In genomic region chr9:122948313-122948712, GRCh38 we compare ENCODE assay signal across 13 cellular contexts. TPM values are rescaled to one million over a fixed set of nuclear protein-coding genes. Genes with fewer than 3 reads are reported as not detected.
DNase-seq lines count a peak whose midpoint lies in the region; ATAC-seq and TF ChIP-seq lines count a peak whose summit lies in the region.
"Had no signal": no experiment of that assay in that cellular context is flagged by ENCODE, and none has a peak within 500 bp of the region (broad histone marks: within the 10 kb centered on the region; RNA-seq: fewer than 3 reads in every experiment).

No MANE protein-coding gene starts in this region.

- CTCF ChIA-PET in activated CD8-positive, alpha-beta memory T cell treated with anti-CD3 and anti-CD28 coated beads, Interleukin-2, amount 10 ng/mL, durations not matched to agents 7 days and 5 days (lab: Charles Lee): interaction anchor here (1.2 to 1.9 kb wide), 2 partner anchors 43 to 44 kb away, joined by 3 to 7 read pairs; no protein-coding TSS in a partner anchor

- peak; percentile 78 for ATAC-seq in activated CD8-positive, alpha-beta memory T cell treated with anti-CD3 and anti-CD28 coated beads, Interleukin-2, amount 10 ng/mL, durations not matched to agents 7 days and 5 days
- ATAC-seq in stimulated activated naive CD8-positive, alpha-beta T cell treated with anti-CD3 and anti-CD28 coated beads, Interleukin-15, Interleukin-2, amounts not matched to agents 100 U/mL and 50 U/mL, for 24 hours: peak; percentile 63
- no peak for ATAC-seq in stimulated activated memory B cell treated with anti-CD40 and anti-IgM and Interleukin-4, amounts not matched to agents 10 μg/mL and 1 μg/mL and 100 μg/mL, for 72 hours
- no peak for ATAC-seq in sciatic nerve
- ATAC-seq: A549 had no signal

- no peaks in the 10 kb centered on the region for H3K9me3 Mint-ChIP-seq in activated CD8-positive, alpha-beta memory T cell treated with anti-CD3 and anti-CD28 coated beads, Interleukin-2, amount 10 ng/mL, durations not matched to agents 7 days and 5 days (ENCODE audit: low read depth)
- no peaks in the 10 kb centered on the region for H3K9me3 Mint-ChIP-seq in endothelial cell (ENCODE audit: unreplicated experiment)
- no peaks in the 10 kb centered on the region for H3K9me3 Mint-ChIP-seq in stimulated activated memory B cell treated with anti-CD40 and anti-IgM and Interleukin-4, amounts not matched to agents 10 μg/mL and 1 μg/mL and 100 μg/mL, for 72 hours

- peaks cover 40% of the 10 kb centered on the region for H3K4me1 Mint-ChIP-seq in activated CD8-positive, alpha-beta memory T cell treated with anti-CD3 and anti-CD28 coated beads, Interleukin-2, amount 10 ng/mL, durations not matched to agents 7 days and 5 days
- H3K4me1 Mint-ChIP-seq in endothelial cell (ENCODE audit: unreplicated experiment): peaks cover 24% of the 10 kb centered on the region
- peaks cover 43% of the 10 kb centered on the region for H3K4me1 Mint-ChIP-seq in stimulated activated memory B cell treated with anti-CD40 and anti-IgM and Interleukin-4, amounts not matched to agents 10 μg/mL and 1 μg/mL and 100 μg/mL, for 72 hours

- no peak for DNase-seq in activated CD8-positive, alpha-beta memory T cell treated with anti-CD3 and anti-CD28 coated beads, Interleukin-2, amount 10 ng/mL, durations not matched to agents 7 days and 5 days
- DNase-seq in activated CD8-positive, alpha-beta memory T cell treated with anti-CD3 and anti-CD28 coated beads, Interleukin-2, amount 50 U/mL, for 4 hours: no peak
- DNase-seq in endothelial cell (ENCODE audit: low spot score) (no peak), HT-29 (ENCODE audit: low spot score) (no peak), sciatic nerve (ENCODE audit: low spot score) (no peak)
- no peak for DNase-seq in stimulated activated naive CD8-positive, alpha-beta T cell treated with anti-CD3 and anti-CD28 coated beads, Interleukin-15, Interleukin-2, amounts not matched to agents 100 U/mL and 50 U/mL, for 24 hours
- DNase-seq: erythroblast, left colon, NCI-H2107 had no signal

- peaks cover 5% of the 10 kb centered on the region for H3K36me3 Mint-ChIP-seq in activated CD8-positive, alpha-beta memory T cell treated with anti-CD3 and anti-CD28 coated beads, Interleukin-2, amount 10 ng/mL, durations not matched to agents 7 days and 5 days
- H3K36me3 Mint-ChIP-seq in endothelial cell (ENCODE audit: low read depth, unreplicated experiment): no peaks in the 10 kb centered on the region
- H3K36me3 Mint-ChIP-seq in stimulated activated memory B cell treated with anti-CD40 and anti-IgM and Interleukin-4, amounts not matched to agents 10 μg/mL and 1 μg/mL and 100 μg/mL, for 72 hours: peaks cover 17% of the 10 kb centered on the region

- intact Hi-C loops in sciatic nerve (cut with DNase I): no loop called here

- peak overlapping the region; percentile 57 for H3K27ac ChIP-seq in VCaP
- H3K27ac ChIP-seq: A549, RWPE1 had no signal

- H3K4me3 Mint-ChIP-seq in activated CD8-positive, alpha-beta memory T cell treated with anti-CD3 and anti-CD28 coated beads, Interleukin-2, amount 10 ng/mL, durations not matched to agents 7 days and 5 days: peak overlapping the region; percentile 39
- no peak overlapping the region for H3K4me3 Mint-ChIP-seq in endothelial cell (ENCODE audit: unreplicated experiment)
- no peak overlapping the region for H3K4me3 Mint-ChIP-seq in stimulated activated memory B cell treated with anti-CD40 and anti-IgM and Interleukin-4, amounts not matched to agents 10 μg/mL and 1 μg/mL and 100 μg/mL, for 72 hours

- H3K27ac Mint-ChIP-seq in activated CD8-positive, alpha-beta memory T cell treated with anti-CD3 and anti-CD28 coated beads, Interleukin-2, amount 10 ng/mL, durations not matched to agents 7 days and 5 days: peak overlapping the region; percentile 71
- peak overlapping the region; percentile 80 for H3K27ac Mint-ChIP-seq in endothelial cell (ENCODE audit: unreplicated experiment)
- no peak overlapping the region for H3K27ac Mint-ChIP-seq in stimulated activated memory B cell treated with anti-CD40 and anti-IgM and Interleukin-4, amounts not matched to agents 10 μg/mL and 1 μg/mL and 100 μg/mL, for 72 hours

- TF ChIP-seq CTCF in VCaP (conservative IDR thresholded peaks at IDR 0.05) (no peak), endothelial cell (IDR thresholded peaks at IDR 0.05; ENCODE audit: unreplicated experiment) (no peak)

- no peaks in the 10 kb centered on the region for H3K27me3 Mint-ChIP-seq in activated CD8-positive, alpha-beta memory T cell treated with anti-CD3 and anti-CD28 coated beads, Interleukin-2, amount 10 ng/mL, durations not matched to agents 7 days and 5 days
- H3K27me3 Mint-ChIP-seq in endothelial cell (ENCODE audit: unreplicated experiment): peaks cover 2% of the 10 kb centered on the region
- H3K27me3 Mint-ChIP-seq in stimulated activated memory B cell treated with anti-CD40 and anti-IgM and Interleukin-4, amounts not matched to agents 10 μg/mL and 1 μg/mL and 100 μg/mL, for 72 hours: no peaks in the 10 kb centered on the region

RNA-seq across cellular contexts. Expression of gene RABGAP1, which starts 7.5 kb away (rescaled TPM):
- total RNA-seq in activated CD8-positive, alpha-beta memory T cell treated with anti-CD3 and anti-CD28 coated beads, Interleukin-2, amount 10 ng/mL, durations not matched to agents 7 days and 5 days: 10 to 100 TPM; 24.2 to 27.0 TPM
- total RNA-seq in endothelial cell (ENCODE audit: unreplicated experiment) (58.2 TPM), sciatic nerve (96.0 TPM)
- total RNA-seq in HT-29 (2014; rRNA removed; shearing (Covaris generic)): 21.1 and 23.8 TPM in 2 replicates

RNA-seq across cellular contexts. Expression of gene ZBTB26, which starts 17.0 kb away (rescaled TPM):
- total RNA-seq in activated CD8-positive, alpha-beta memory T cell treated with anti-CD3 and anti-CD28 coated beads, Interleukin-2, amount 10 ng/mL, durations not matched to agents 7 days and 5 days: 1 to 10 TPM; 7.7 to 9.0 TPM
- 9.8 TPM for total RNA-seq in endothelial cell (ENCODE audit: unreplicated experiment)
- 2.6 and 2.8 TPM in 2 replicates for total RNA-seq in HT-29 (2014; rRNA removed; shearing (Covaris generic))
- 10.0 TPM for total RNA-seq in sciatic nerve

RNA-seq across cellular contexts. Expression of gene ZBTB6, which starts 35.2 kb away (rescaled TPM):
- total RNA-seq in activated CD8-positive, alpha-beta memory T cell treated with anti-CD3 and anti-CD28 coated beads, Interleukin-2, amount 10 ng/mL, durations not matched to agents 7 days and 5 days: 10 to 100 TPM in 1 of 2 experiments, 1 to 10 TPM in 1; 9.4 to 11.7 TPM
- total RNA-seq in endothelial cell (ENCODE audit: unreplicated experiment) (7.4 TPM), sciatic nerve (9.5 TPM)
- total RNA-seq in HT-29 (2014; rRNA removed; shearing (Covaris generic)): 3.3 and 3.4 TPM in 2 replicates

RNA-seq across cellular contexts. Expression of gene RC3H2, which starts 43.2 kb away (rescaled TPM):
- total RNA-seq in activated CD8-positive, alpha-beta memory T cell treated with anti-CD3 and anti-CD28 coated beads, Interleukin-2, amount 10 ng/mL, durations not matched to agents 7 days and 5 days: 10 to 100 TPM; 49.7 to 53.7 TPM
- total RNA-seq in endothelial cell (ENCODE audit: unreplicated experiment): 66.8 TPM
- total RNA-seq in HT-29 (2014; rRNA removed; shearing (Covaris generic)): 21.7 and 23.8 TPM in 2 replicates
- total RNA-seq in sciatic nerve: 62.7 TPM

Comparison
In these comparisons a context has a peak if more than half of its experiments do, and no peak if none do; other contexts are left out.
1. ATAC-seq: peak in activated CD8-positive, alpha-beta memory T cell treated with anti-CD3 and anti-CD28 coated beads, Interleukin-2, amount 10 ng/mL, durations not matched to agents 7 days and 5 days (single experiment) and stimulated activated naive CD8-positive, alpha-beta T cell treated with anti-CD3 and anti-CD28 coated beads, Interleukin-15, Interleukin-2, amounts not matched to agents 100 U/mL and 50 U/mL, for 24 hours (single experiment); none in stimulated activated memory B cell treated with anti-CD40 and anti-IgM and Interleukin-4, amounts not matched to agents 10 μg/mL and 1 μg/mL and 100 μg/mL, for 72 hours (single experiment) and sciatic nerve (single experiment).